ENCODE assay signal across 8 cellular contexts in the genomic region with DNA sequence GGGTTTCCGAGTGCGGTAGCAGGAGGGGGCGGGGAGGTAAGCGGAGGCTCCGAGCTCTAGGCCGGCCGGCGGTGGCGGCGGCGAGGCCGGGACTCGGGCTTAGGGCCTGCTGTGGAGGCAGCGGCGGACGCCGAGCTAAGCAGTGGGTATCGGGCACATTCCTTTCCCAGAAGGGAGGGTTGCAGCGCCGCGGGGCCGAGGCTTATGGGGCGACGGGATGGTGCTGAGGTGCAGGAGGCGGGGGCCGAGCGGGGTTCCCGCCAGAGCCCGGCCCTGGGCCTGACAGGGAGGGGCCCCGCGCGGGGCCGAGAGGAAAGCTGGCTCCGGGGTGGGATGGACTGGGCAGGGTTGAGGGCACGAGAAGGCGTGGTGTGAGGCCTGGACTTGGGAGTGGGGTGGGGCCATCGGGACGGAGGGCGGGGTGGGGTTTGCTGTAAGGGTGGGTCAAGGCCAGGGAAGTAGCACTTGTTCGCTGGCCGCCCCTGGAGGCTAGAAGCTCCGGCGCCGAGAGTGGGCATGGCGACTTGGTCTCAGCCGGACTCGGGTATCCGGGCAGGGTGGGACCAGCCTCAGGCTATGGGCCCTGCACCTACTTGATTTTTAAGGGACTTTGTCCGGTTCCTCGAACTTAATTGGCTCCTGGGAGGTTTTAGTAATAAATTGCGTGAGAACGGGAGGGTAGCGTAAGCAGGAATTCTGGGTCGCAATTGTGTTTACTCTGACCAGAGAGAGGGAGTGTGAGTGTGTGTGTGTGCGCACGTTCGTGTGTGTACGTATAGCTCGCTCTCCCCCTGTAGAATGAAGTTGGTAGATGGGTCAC. TPM values are rescaled to one million over a fixed set of nuclear protein-coding genes. Genes with fewer than 3 reads are reported as not detected.
A peak's percentile ranks its signal among the peaks of the same experiment; 100 is the strongest.
DNase-seq lines count a peak whose midpoint lies in the region; ATAC-seq and TF ChIP-seq lines count a peak whose summit lies in the region.

A gene with protein sequence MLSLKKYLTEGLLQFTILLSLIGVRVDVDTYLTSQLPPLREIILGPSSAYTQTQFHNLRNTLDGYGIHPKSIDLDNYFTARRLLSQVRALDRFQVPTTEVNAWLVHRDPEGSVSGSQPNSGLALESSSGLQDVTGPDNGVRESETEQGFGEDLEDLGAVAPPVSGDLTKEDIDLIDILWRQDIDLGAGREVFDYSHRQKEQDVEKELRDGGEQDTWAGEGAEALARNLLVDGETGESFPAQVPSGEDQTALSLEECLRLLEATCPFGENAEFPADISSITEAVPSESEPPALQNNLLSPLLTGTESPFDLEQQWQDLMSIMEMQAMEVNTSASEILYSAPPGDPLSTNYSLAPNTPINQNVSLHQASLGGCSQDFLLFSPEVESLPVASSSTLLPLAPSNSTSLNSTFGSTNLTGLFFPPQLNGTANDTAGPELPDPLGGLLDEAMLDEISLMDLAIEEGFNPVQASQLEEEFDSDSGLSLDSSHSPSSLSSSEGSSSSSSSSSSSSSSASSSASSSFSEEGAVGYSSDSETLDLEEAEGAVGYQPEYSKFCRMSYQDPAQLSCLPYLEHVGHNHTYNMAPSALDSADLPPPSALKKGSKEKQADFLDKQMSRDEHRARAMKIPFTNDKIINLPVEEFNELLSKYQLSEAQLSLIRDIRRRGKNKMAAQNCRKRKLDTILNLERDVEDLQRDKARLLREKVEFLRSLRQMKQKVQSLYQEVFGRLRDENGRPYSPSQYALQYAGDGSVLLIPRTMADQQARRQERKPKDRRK (plus strand): TSS at position 39 of the 820 bp plus-strand sequence. CDS start 2,760 bp downstream, outside the sequence.

- peaks cover 45% of the 10 kb centered on the region for H3K4me1 ChIP-seq in CD8-positive, alpha-beta T cell (ENCODE audit: insufficient read depth, low read length)
- H3K4me1 ChIP-seq in vagina: peaks cover 71% of the 10 kb centered on the region

- H3K79me2 ChIP-seq in neural cell (replicated peaks; ENCODE audit: insufficient read depth, low read length): peaks cover 55% of the 10 kb centered on the region

- H3K4me2 ChIP-seq in neural cell (ENCODE audit: low read length): peak within 1 kb of the TSS; percentile 91

- H3K27ac ChIP-seq in CD8-positive, alpha-beta T cell (ENCODE audit: low read depth, low read length): peak within 1 kb of the TSS; percentile 91
- peak within 1 kb of the TSS; percentile 90 for H3K27ac ChIP-seq in neural cell (ENCODE audit: low read length)
- H3K27ac ChIP-seq in vagina: peak within 1 kb of the TSS; percentile 99

- ATAC-seq in CD8-positive, alpha-beta T cell: peak; percentile 5
- peak; percentile 34 for ATAC-seq in GM18870 (IDR thresholded peaks at IDR 0.05; ENCODE audit: unreplicated experiment)
- peak; percentile 14 for ATAC-seq in HG03095 (IDR thresholded peaks at IDR 0.05; ENCODE audit: unreplicated experiment)

- no peak for TF ChIP-seq EP300 in neural cell (conservative IDR thresholded peaks at IDR 0.05; ENCODE audit: poor library complexity, severe bottlenecking)

- no peak for TF ChIP-seq CTCF in CD8-positive, alpha-beta T cell (IDR thresholded peaks at IDR 0.05)
- TF ChIP-seq CTCF in neural cell (IDR thresholded peaks at IDR 0.05; ENCODE audit: poor library complexity, severe bottlenecking): no peak
- no peak for TF ChIP-seq CTCF in vagina (IDR thresholded peaks at IDR 0.05)

- peak within 1 kb of the TSS; percentile 87 for H2AFZ ChIP-seq in neural cell (ENCODE audit: low read depth, low read length)

- H3K9ac ChIP-seq in neural cell (ENCODE audit: low read length): peak within 1 kb of the TSS; percentile 90

- H3K9me3 Mint-ChIP-seq in CD8-positive, alpha-beta T cell: no peaks in the 10 kb centered on the region

- H3K4me3 ChIP-seq in CD8-positive, alpha-beta T cell (ENCODE audit: low read depth, low read length): peak within 1 kb of the TSS; percentile 77
- H3K4me3 ChIP-seq in neural cell (ENCODE audit: low read length): peak within 1 kb of the TSS; percentile 97
- peak within 1 kb of the TSS; percentile 80 to 87 for H3K4me3 ChIP-seq in vagina

- peak in 1 of 2 donors; percentile 63 for TF ChIP-seq POLR2A in vagina (IDR thresholded peaks at IDR 0.05)

- H3F3A ChIP-seq in neural cell (ENCODE audit: insufficient read depth, low read length, poor library complexity, severe bottlenecking): no peaks in the 10 kb centered on the region

- H3K9me2 ChIP-seq in neural cell (ENCODE audit: insufficient read depth, low read length): no peaks in the 10 kb centered on the region

- POLR2A ChIA-PET in CD8-positive, alpha-beta T cell (lab: Charles Lee): interaction anchor here (0.6 to 2.2 kb wide), 10 partner anchors 9 to 399 kb away, joined by 3 to 20 read pairs (median 4); a partner anchor contains a TSS

- H4K20me1 ChIP-seq in neural cell (ENCODE audit: insufficient read depth): no peaks in the 10 kb centered on the region

- H3K27me3 ChIP-seq in CD8-positive, alpha-beta T cell (ENCODE audit: insufficient read depth, low read length): no peaks in the 10 kb centered on the region
- H3K27me3 ChIP-seq in neural cell (ENCODE audit: insufficient read depth, low read depth, low read length) (no peaks in the 10 kb centered on the region), vagina (no peaks in the 10 kb centered on the region)

- peaks cover 42% of the 10 kb centered on the region for H3K36me3 Mint-ChIP-seq in CD8-positive, alpha-beta T cell

- DNase-seq in CD8-positive, alpha-beta T cell: peak in 4 of 7 experiments; percentile 18 to 47 (median 29)
- DNase-seq in NCI-H510A treated with DMSO at 0.1 percent for 48 hours (lab: John Stamatoyannopoulos, UW) (peak; percentile 98), foreskin melanocyte (peak; percentile 84), vagina (ENCODE audit: extremely low spot score in 2 of 2) (peak in 1 of 2 donors; percentile 97)
- DNase-seq in activated naive CD4-positive, alpha-beta T cell treated with Interleukin-2 at 50 U/mL for 16 hours: peak; percentile 40

- TF ChIP-seq RAD21 in neural cell (conservative IDR thresholded peaks at IDR 0.05): no peak

- peaks cover 21% of the 10 kb centered on the region for H3K36me3 ChIP-seq in CD8-positive, alpha-beta T cell (ENCODE audit: insufficient read depth, low read length)
- H3K36me3 ChIP-seq in neural cell (ENCODE audit: insufficient read depth, low read length): no peaks in the 10 kb centered on the region
- peaks cover 0 to 6% of the 10 kb centered on the region in 2 donors for H3K36me3 ChIP-seq in vagina

- H3K9me3 ChIP-seq in CD8-positive, alpha-beta T cell (ENCODE audit: low read length): no peaks in the 10 kb centered on the region
- H3K9me3 ChIP-seq in neural cell (ENCODE audit: low read length) (no peaks in the 10 kb centered on the region), vagina (no peaks in the 10 kb centered on the region)

- no peaks in the 10 kb centered on the region for H3K27me3 Mint-ChIP-seq in CD8-positive, alpha-beta T cell (ENCODE audit: low read depth)

- intact Hi-C loops in CD8-positive, alpha-beta T cell (cut with DNase I, micrococcal nuclease): loop anchor here (1.0 to 5.0 kb wide), 10 partner anchors 11 to 401 kb away; a partner anchor contains a TSS
- intact Hi-C loops in vagina (cut with DNase I): no loop called here

- CTCF ChIA-PET in CD8-positive, alpha-beta T cell (lab: Charles Lee): interaction anchor here (1.1 to 3.8 kb wide), 6 partner anchors 10 to 570 kb away, joined by 4 to 20 read pairs (median 6); no protein-coding TSS in a partner anchor

- H3K27ac Mint-ChIP-seq in CD8-positive, alpha-beta T cell: peak within 1 kb of the TSS; percentile 99

- peaks cover 63% of the 10 kb centered on the region for H3K4me1 Mint-ChIP-seq in CD8-positive, alpha-beta T cell (ENCODE audit: low read depth)

- H3K4me3 Mint-ChIP-seq in CD8-positive, alpha-beta T cell: peak within 1 kb of the TSS; percentile 93

TF ChIP-seq in neural cell, 6 proteins besides CTCF, POLR2A, EP300 and RAD21:
- TF ChIP-seq POLR2AphosphoS5 (IDR thresholded peaks at IDR 0.05) (peak; percentile 84), EZH2 (IDR thresholded peaks at IDR 0.05; ENCODE audit: borderline replicate concordance, insufficient read depth, low read length, poor library complexity, severe bottlenecking) (no peak)
- TF ChIP-seq, protein P1, sequence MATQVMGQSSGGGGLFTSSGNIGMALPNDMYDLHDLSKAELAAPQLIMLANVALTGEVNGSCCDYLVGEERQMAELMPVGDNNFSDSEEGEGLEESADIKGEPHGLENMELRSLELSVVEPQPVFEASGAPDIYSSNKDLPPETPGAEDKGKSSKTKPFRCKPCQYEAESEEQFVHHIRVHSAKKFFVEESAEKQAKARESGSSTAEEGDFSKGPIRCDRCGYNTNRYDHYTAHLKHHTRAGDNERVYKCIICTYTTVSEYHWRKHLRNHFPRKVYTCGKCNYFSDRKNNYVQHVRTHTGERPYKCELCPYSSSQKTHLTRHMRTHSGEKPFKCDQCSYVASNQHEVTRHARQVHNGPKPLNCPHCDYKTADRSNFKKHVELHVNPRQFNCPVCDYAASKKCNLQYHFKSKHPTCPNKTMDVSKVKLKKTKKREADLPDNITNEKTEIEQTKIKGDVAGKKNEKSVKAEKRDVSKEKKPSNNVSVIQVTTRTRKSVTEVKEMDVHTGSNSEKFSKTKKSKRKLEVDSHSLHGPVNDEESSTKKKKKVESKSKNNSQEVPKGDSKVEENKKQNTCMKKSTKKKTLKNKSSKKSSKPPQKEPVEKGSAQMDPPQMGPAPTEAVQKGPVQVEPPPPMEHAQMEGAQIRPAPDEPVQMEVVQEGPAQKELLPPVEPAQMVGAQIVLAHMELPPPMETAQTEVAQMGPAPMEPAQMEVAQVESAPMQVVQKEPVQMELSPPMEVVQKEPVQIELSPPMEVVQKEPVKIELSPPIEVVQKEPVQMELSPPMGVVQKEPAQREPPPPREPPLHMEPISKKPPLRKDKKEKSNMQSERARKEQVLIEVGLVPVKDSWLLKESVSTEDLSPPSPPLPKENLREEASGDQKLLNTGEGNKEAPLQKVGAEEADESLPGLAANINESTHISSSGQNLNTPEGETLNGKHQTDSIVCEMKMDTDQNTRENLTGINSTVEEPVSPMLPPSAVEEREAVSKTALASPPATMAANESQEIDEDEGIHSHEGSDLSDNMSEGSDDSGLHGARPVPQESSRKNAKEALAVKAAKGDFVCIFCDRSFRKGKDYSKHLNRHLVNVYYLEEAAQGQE (IDR thresholded peaks at IDR 0.05; ENCODE audit: borderline replicate concordance): no peak
TF ChIP-seq in neural cell: peak in this region for 1.

RNA-seq across cellular contexts. Expression of the gene that starts here (rescaled TPM):
- total RNA-seq in CD8-positive, alpha-beta T cell: 10 to 100 TPM; 29.5 to 32.5 TPM
- 48.4 and 67.1 TPM in 2 replicates for polyA plus RNA-seq in neural cell
- polyA minus RNA-seq in neural cell: 82.2 and 96.9 TPM in 2 replicates
- total RNA-seq in vagina: 190 TPM
